1 cellular context compared by ENCODE assay signal in the genomic region with DNA sequence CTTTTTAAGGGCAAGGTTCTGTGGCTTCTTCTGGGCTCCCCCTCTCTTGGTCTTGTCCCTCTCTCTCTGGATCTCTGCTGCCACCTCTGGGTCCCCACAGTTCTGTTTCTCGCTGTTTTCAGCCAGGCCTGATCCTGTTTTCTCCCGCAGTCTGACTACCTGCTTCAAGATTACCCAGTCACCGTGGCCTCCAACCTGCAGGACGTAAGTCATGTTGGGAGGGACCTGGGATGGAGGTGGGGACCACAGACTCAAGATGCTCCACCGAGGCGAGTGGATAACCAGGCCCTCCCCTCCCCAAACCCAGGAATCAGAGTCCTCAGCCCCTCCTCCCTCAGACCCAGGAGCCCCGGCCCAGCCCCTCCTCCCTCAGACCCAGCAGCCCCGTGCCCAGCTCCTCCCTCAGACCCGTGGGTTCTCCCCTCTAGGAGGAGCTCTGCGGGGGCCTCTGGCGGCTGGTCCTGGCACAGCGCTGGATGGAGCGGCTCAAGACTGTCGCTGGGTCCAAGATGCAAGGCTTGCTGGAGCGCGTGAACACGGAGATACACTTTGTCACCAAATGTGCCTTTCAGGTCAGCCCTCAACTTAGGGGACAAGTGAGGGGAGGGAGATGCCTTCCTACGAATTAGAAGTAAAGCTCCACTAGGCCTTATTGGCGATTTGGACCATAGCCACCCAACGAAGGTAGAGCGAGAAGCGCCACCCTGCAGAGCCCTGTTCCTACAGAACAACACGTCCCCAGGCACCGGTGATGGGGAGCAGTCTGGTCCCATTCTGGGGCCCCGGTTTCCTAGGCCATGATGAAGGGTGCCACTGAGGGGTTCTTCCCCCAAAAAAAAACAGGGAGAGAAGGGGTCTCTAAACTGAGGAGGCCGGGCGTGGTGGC.
TF ChIP-seq lines count a peak whose summit lies in the region.

No MANE protein-coding gene starts in this region.

TF ChIP-seq in HEK293, 187 proteins besides CTCF, POLR2A, EP300 and RAD21 (continued from another document and continues in another):
- TF ChIP-seq, protein P1, sequence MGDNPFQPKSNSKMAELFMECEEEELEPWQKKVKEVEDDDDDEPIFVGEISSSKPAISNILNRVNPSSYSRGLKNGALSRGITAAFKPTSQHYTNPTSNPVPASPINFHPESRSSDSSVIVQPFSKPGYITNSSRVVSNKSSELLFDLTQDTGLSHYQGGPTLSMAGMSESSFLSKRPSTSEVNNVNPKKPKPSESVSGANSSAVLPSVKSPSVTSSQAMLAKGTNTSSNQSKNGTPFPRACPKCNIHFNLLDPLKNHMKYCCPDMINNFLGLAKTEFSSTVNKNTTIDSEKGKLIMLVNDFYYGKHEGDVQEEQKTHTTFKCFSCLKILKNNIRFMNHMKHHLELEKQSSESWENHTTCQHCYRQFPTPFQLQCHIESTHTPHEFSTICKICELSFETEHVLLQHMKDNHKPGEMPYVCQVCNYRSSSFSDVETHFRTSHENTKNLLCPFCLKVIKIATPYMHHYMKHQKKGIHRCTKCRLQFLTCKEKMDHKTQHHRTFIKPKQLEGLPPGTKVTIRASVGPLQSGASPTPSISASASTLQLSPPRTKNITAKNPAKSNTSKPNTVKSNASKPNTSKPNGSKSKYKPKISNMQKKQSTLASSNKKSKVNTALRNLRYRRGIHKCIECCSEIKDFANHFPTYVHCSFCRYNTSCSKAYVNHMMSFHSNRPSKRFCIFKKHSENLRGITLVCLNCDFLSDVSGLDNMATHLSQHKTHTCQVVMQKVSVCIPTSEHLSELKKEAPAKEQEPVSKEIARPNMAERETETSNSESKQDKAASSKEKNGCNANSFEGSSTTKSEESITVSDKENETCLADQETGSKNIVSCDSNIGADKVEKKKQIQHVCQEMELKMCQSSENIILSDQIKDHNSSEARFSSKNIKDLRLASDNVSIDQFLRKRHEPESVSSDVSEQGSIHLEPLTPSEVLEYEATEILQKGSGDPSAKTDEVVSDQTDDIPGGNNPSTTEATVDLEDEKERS (tag by site-specific recombination; IDR thresholded peaks at IDR 0.05), result no peak
- TF ChIP-seq ZNF292 (tag by site-specific recombination; IDR thresholded peaks at IDR 0.05; ENCODE audit: borderline replicate concordance, low read depth), result no peak
- no peak for TF ChIP-seq SP7 (tag by site-specific recombination; IDR thresholded peaks at IDR 0.05)
- TF ChIP-seq, protein P2, sequence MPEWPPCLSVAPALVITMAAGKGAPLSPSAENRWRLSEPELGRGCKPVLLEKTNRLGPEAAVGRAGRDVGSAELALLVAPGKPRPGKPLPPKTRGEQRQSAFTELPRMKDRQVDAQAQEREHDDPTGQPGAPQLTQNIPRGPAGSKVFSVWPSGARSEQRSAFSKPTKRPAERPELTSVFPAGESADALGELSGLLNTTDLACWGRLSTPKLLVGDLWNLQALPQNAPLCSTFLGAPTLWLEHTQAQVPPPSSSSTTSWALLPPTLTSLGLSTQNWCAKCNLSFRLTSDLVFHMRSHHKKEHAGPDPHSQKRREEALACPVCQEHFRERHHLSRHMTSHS (tag by site-specific recombination; IDR thresholded peaks at IDR 0.05), result no peak
- no peak for TF ChIP-seq ZSCAN16 (tag by site-specific recombination; IDR thresholded peaks at IDR 0.05)
- TF ChIP-seq ZNF571 (tag by site-specific recombination; IDR thresholded peaks at IDR 0.05), result no peak
- TF ChIP-seq BCL11B (tag by site-specific recombination; IDR thresholded peaks at IDR 0.05; ENCODE audit: low read depth), result no peak
- TF ChIP-seq ZNF654 (tag by site-specific recombination; IDR thresholded peaks at IDR 0.05; ENCODE audit: low read depth), result no peak
- TF ChIP-seq, protein P3, sequence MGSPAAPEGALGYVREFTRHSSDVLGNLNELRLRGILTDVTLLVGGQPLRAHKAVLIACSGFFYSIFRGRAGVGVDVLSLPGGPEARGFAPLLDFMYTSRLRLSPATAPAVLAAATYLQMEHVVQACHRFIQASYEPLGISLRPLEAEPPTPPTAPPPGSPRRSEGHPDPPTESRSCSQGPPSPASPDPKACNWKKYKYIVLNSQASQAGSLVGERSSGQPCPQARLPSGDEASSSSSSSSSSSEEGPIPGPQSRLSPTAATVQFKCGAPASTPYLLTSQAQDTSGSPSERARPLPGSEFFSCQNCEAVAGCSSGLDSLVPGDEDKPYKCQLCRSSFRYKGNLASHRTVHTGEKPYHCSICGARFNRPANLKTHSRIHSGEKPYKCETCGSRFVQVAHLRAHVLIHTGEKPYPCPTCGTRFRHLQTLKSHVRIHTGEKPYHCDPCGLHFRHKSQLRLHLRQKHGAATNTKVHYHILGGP (tag by site-specific recombination; IDR thresholded peaks at IDR 0.05), result no peak
- TF ChIP-seq ZNF214 (tag by site-specific recombination; IDR thresholded peaks at IDR 0.05; ENCODE audit: borderline replicate concordance), result no peak
- TF ChIP-seq, protein P4, sequence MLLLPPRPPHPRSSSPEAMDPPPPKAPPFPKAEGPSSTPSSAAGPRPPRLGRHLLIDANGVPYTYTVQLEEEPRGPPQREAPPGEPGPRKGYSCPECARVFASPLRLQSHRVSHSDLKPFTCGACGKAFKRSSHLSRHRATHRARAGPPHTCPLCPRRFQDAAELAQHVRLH (tag by site-specific recombination; IDR thresholded peaks at IDR 0.05), result no peak
- TF ChIP-seq, protein P5, sequence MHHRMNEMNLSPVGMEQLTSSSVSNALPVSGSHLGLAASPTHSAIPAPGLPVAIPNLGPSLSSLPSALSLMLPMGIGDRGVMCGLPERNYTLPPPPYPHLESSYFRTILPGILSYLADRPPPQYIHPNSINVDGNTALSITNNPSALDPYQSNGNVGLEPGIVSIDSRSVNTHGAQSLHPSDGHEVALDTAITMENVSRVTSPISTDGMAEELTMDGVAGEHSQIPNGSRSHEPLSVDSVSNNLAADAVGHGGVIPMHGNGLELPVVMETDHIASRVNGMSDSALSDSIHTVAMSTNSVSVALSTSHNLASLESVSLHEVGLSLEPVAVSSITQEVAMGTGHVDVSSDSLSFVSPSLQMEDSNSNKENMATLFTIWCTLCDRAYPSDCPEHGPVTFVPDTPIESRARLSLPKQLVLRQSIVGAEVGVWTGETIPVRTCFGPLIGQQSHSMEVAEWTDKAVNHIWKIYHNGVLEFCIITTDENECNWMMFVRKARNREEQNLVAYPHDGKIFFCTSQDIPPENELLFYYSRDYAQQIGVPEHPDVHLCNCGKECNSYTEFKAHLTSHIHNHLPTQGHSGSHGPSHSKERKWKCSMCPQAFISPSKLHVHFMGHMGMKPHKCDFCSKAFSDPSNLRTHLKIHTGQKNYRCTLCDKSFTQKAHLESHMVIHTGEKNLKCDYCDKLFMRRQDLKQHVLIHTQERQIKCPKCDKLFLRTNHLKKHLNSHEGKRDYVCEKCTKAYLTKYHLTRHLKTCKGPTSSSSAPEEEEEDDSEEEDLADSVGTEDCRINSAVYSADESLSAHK (tag by site-specific recombination; IDR thresholded peaks at IDR 0.05), result no peak
- TF ChIP-seq ZBTB48 (tag by site-specific recombination; IDR thresholded peaks at IDR 0.05), result no peak
- peak; percentile 84 for TF ChIP-seq ZXDB (tag by site-specific recombination; IDR thresholded peaks at IDR 0.05)
- TF ChIP-seq, protein P6, sequence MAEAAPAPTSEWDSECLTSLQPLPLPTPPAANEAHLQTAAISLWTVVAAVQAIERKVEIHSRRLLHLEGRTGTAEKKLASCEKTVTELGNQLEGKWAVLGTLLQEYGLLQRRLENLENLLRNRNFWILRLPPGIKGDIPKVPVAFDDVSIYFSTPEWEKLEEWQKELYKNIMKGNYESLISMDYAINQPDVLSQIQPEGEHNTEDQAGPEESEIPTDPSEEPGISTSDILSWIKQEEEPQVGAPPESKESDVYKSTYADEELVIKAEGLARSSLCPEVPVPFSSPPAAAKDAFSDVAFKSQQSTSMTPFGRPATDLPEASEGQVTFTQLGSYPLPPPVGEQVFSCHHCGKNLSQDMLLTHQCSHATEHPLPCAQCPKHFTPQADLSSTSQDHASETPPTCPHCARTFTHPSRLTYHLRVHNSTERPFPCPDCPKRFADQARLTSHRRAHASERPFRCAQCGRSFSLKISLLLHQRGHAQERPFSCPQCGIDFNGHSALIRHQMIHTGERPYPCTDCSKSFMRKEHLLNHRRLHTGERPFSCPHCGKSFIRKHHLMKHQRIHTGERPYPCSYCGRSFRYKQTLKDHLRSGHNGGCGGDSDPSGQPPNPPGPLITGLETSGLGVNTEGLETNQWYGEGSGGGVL (tag by site-specific recombination; IDR thresholded peaks at IDR 0.05), result no peak
- TF ChIP-seq ZNF776 (tag by site-specific recombination; IDR thresholded peaks at IDR 0.05; ENCODE audit: borderline replicate concordance), result no peak
- no peak for TF ChIP-seq ZNF510 (tag by site-specific recombination; IDR thresholded peaks at IDR 0.05; ENCODE audit: insufficient replicate concordance)
- TF ChIP-seq, protein P7, sequence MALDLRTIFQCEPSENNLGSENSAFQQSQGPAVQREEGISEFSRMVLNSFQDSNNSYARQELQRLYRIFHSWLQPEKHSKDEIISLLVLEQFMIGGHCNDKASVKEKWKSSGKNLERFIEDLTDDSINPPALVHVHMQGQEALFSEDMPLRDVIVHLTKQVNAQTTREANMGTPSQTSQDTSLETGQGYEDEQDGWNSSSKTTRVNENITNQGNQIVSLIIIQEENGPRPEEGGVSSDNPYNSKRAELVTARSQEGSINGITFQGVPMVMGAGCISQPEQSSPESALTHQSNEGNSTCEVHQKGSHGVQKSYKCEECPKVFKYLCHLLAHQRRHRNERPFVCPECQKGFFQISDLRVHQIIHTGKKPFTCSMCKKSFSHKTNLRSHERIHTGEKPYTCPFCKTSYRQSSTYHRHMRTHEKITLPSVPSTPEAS (tag by site-specific recombination; IDR thresholded peaks at IDR 0.05), result no peak
- TF ChIP-seq, protein P8, sequence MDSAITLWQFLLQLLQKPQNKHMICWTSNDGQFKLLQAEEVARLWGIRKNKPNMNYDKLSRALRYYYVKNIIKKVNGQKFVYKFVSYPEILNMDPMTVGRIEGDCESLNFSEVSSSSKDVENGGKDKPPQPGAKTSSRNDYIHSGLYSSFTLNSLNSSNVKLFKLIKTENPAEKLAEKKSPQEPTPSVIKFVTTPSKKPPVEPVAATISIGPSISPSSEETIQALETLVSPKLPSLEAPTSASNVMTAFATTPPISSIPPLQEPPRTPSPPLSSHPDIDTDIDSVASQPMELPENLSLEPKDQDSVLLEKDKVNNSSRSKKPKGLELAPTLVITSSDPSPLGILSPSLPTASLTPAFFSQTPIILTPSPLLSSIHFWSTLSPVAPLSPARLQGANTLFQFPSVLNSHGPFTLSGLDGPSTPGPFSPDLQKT (IDR thresholded peaks at IDR 0.05; ENCODE audit: borderline replicate concordance, low read depth, low read length), result no peak
- no peak for TF ChIP-seq ZNF121 (tag by site-specific recombination; IDR thresholded peaks at IDR 0.05)
- no peak for TF ChIP-seq ZNF157 (tag by site-specific recombination; IDR thresholded peaks at IDR 0.05)
- no peak for TF ChIP-seq FEZF1 (tag by site-specific recombination; IDR thresholded peaks at IDR 0.05)
- peak; percentile 99 for TF ChIP-seq ZNF394 (tag by site-specific recombination; IDR thresholded peaks at IDR 0.05; ENCODE audit: borderline replicate concordance)
- TF ChIP-seq YY2 (tag by site-specific recombination; IDR thresholded peaks at IDR 0.05), result no peak
- no peak for TF ChIP-seq ZNF324 (tag by site-specific recombination; IDR thresholded peaks at IDR 0.05)
- TF ChIP-seq, protein P9, sequence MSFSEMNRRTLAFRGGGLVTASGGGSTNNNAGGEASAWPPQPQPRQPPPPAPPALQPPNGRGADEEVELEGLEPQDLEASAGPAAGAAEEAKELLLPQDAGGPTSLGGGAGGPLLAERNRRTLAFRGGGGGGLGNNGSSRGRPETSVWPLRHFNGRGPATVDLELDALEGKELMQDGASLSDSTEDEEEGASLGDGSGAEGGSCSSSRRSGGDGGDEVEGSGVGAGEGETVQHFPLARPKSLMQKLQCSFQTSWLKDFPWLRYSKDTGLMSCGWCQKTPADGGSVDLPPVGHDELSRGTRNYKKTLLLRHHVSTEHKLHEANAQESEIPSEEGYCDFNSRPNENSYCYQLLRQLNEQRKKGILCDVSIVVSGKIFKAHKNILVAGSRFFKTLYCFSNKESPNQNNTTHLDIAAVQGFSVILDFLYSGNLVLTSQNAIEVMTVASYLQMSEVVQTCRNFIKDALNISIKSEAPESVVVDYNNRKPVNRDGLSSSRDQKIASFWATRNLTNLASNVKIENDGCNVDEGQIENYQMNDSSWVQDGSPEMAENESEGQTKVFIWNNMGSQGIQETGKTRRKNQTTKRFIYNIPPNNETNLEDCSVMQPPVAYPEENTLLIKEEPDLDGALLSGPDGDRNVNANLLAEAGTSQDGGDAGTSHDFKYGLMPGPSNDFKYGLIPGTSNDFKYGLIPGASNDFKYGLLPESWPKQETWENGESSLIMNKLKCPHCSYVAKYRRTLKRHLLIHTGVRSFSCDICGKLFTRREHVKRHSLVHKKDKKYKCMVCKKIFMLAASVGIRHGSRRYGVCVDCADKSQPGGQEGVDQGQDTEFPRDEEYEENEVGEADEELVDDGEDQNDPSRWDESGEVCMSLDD (tag by site-specific recombination; IDR thresholded peaks at IDR 0.05), result no peak
- TF ChIP-seq KLF1 (tag by site-specific recombination; IDR thresholded peaks at IDR 0.05), result no peak
- peak; percentile 47 for TF ChIP-seq SP3 (tag by site-specific recombination; IDR thresholded peaks at IDR 0.05)
- no peak for TF ChIP-seq ZNF701 (tag by site-specific recombination; IDR thresholded peaks at IDR 0.05)
- TF ChIP-seq, protein P10, sequence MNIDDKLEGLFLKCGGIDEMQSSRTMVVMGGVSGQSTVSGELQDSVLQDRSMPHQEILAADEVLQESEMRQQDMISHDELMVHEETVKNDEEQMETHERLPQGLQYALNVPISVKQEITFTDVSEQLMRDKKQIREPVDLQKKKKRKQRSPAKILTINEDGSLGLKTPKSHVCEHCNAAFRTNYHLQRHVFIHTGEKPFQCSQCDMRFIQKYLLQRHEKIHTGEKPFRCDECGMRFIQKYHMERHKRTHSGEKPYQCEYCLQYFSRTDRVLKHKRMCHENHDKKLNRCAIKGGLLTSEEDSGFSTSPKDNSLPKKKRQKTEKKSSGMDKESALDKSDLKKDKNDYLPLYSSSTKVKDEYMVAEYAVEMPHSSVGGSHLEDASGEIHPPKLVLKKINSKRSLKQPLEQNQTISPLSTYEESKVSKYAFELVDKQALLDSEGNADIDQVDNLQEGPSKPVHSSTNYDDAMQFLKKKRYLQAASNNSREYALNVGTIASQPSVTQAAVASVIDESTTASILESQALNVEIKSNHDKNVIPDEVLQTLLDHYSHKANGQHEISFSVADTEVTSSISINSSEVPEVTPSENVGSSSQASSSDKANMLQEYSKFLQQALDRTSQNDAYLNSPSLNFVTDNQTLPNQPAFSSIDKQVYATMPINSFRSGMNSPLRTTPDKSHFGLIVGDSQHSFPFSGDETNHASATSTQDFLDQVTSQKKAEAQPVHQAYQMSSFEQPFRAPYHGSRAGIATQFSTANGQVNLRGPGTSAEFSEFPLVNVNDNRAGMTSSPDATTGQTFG (tag by site-specific recombination; IDR thresholded peaks at IDR 0.05; ENCODE audit: borderline replicate concordance), result no peak
- TF ChIP-seq ZNF239 (tag by site-specific recombination; IDR thresholded peaks at IDR 0.05), result no peak
- TF ChIP-seq ZNF391 (tag by site-specific recombination; IDR thresholded peaks at IDR 0.05; ENCODE audit: borderline replicate concordance, low read depth), result no peak
- no peak for TF ChIP-seq ZNF48 (tag by site-specific recombination; IDR thresholded peaks at IDR 0.05)
- TF ChIP-seq, protein P11, sequence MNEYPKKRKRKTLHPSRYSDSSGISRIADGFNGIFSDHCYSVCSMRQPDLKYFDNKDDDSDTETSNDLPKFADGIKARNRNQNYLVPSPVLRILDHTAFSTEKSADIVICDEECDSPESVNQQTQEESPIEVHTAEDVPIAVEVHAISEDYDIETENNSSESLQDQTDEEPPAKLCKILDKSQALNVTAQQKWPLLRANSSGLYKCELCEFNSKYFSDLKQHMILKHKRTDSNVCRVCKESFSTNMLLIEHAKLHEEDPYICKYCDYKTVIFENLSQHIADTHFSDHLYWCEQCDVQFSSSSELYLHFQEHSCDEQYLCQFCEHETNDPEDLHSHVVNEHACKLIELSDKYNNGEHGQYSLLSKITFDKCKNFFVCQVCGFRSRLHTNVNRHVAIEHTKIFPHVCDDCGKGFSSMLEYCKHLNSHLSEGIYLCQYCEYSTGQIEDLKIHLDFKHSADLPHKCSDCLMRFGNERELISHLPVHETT (tag by site-specific recombination; IDR thresholded peaks at IDR 0.05), result no peak
- TF ChIP-seq ZNF211 (tag by site-specific recombination; IDR thresholded peaks at IDR 0.05; ENCODE audit: low read depth), result no peak
